1 cellular context compared by ENCODE assay signal in genomic region chr12:32906407-32907165, GRCh38.
TF ChIP-seq lines count a peak whose summit lies in the region.

No MANE protein-coding gene starts in this region.

TF ChIP-seq in SK-N-SH, 30 proteins besides CTCF, POLR2A, EP300 and RAD21 (continued from another document):
- TF ChIP-seq NFIC (IDR thresholded peaks at IDR 0.05; ENCODE audit: borderline replicate concordance) = no peak
- no peak for TF ChIP-seq SMC3 (IDR thresholded peaks at IDR 0.05; ENCODE audit: low read depth, low read length)
